Comparison of ENCODE assay signal across 8 cellular contexts in the genomic region with DNA sequence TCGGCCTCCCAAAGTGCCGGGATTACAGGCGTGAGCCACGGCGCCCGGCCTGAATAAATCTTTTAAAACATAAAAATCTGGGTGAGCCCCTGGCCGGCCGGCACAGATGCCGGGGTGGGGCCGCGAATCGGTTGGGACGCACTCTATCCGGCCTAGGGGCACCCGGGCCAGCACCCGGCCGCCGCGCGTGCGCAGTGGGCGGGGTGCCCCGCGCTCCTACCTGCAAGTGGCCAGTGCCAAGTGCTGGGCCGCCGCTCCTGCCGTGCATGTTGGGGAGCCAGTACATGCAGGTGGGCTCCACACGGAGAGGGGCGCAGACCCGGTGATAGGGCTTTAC. TPM values are rescaled to one million over a fixed set of nuclear protein-coding genes. Genes with fewer than 3 reads are reported as not detected.
A peak's percentile ranks its signal among the peaks of the same experiment; 100 is the strongest.
DNase-seq lines count a peak whose midpoint lies in the region; ATAC-seq and TF ChIP-seq lines count a peak whose summit lies in the region.
"Not testable (repeated sequence)": the region's sequence is repeated elsewhere in the genome, so short reads cannot be mapped to it uniquely, and the experiment has no call there.

No MANE protein-coding gene starts in this region.

- H3K4me3 ChIP-seq in Panc1 (ENCODE audit: low read depth in 2 of 2, low read length in 2 of 2) (peak overlapping the region; percentile 50 to 55), epithelial cell of esophagus (ENCODE audit: low read length) (peak overlapping the region; percentile 56), vagina (peak overlapping the region; percentile 67 to 81)
- H3K4me3 ChIP-seq in mesendoderm (ENCODE audit: low read length): not testable (repeated sequence)

- in situ Hi-C loops in Panc1 (cut with HindIII; ENCODE audit: low pct_unique_long_range_greater_than_20kb, low sequenced_read_pairs): not testable (repeated sequence)

- H3K4me1 Mint-ChIP-seq in activated T-cell treated with anti-CD3 and anti-CD28 coated beads, Interleukin-2, amount 50 U/mL, for 72 hours (ENCODE audit: low read depth): not testable (repeated sequence)

- not testable (repeated sequence) for TF ChIP-seq CTCF in Panc1 (IDR thresholded peaks at IDR 0.05); epithelial cell of esophagus (IDR thresholded peaks at IDR 0.05; ENCODE audit: insufficient read depth, low read depth, low read length, missing control alignments); vagina (IDR thresholded peaks at IDR 0.05)

- H3K4me2 ChIP-seq in mesendoderm (ENCODE audit: low read length): not testable (repeated sequence)

- H2BK5ac ChIP-seq in mesendoderm (ENCODE audit: low read length): not testable (repeated sequence)

- not testable (repeated sequence) for H3K36me3 Mint-ChIP-seq in activated T-cell treated with anti-CD3 and anti-CD28 coated beads, Interleukin-2, amount 50 U/mL, for 72 hours (ENCODE audit: insufficient read depth in 2 of 2)

- intact Hi-C loops in Panc1 (cut with micrococcal nuclease; ENCODE audit: unreplicated experiment); vagina (cut with DNase I): not testable (repeated sequence)

- peak overlapping the region; percentile 60 for H3K9ac ChIP-seq in mesendoderm (ENCODE audit: low read length)

- H4K8ac ChIP-seq in mesendoderm (ENCODE audit: low read depth, low read length): not testable (repeated sequence)

- H2BK15ac ChIP-seq in mesendoderm (replicated peaks; ENCODE audit: low read depth): not testable (repeated sequence)

- H3K79me2 ChIP-seq in mesendoderm (ENCODE audit: control insufficient read depth, insufficient read depth, low read length): not testable (repeated sequence)

- TF ChIP-seq POLR2A in vagina (IDR thresholded peaks at IDR 0.05): not testable (repeated sequence)

- H3K23ac ChIP-seq in mesendoderm (ENCODE audit: low read length): not testable (repeated sequence)

- not testable (repeated sequence) for H3K79me1 ChIP-seq in mesendoderm (ENCODE audit: low read length)

- peak overlapping the region; percentile 86 for H3K4me3 Mint-ChIP-seq in activated T-cell treated with anti-CD3 and anti-CD28 coated beads, Interleukin-2, amount 50 U/mL, for 72 hours

- not testable (repeated sequence) for H3K4ac ChIP-seq in mesendoderm (ENCODE audit: low read depth, low read length)

- DNase-seq in Panc1 (ENCODE audit: low read depth, low spot score); epithelial cell of esophagus (ENCODE audit: low read depth); mesendoderm; vagina (ENCODE audit: extremely low spot score in 2 of 2): not testable (repeated sequence)
- DNase-seq in activated T-cell treated with anti-CD3 and anti-CD28 coated beads, Interleukin-2, amount 50 U/mL, for 72 hours: peak; percentile 77 to 85
- peak; percentile 40 to 56 for DNase-seq in stimulated activated CD4-positive, alpha-beta T cell treated with anti-CD3 and anti-CD28 coated beads, Interleukin-15, amount 100 ng/mL, for 48 hours (ENCODE audit: low read depth in 2 of 2)

- ATAC-seq in GM19324 (IDR thresholded peaks at IDR 0.05; ENCODE audit: low FRiP score, unreplicated experiment) (peak; percentile 92), HG02970 (IDR thresholded peaks at IDR 0.05; ENCODE audit: low FRiP score, unreplicated experiment) (peak; percentile 87), Panc1 (peak; percentile 95)
- peak; percentile 83 to 88 for ATAC-seq in activated T-cell treated with anti-CD3 and anti-CD28 coated beads, Interleukin-2, amount 50 U/mL, for 72 hours (replicated peaks in 1 of 2)

- not testable (repeated sequence) for H3K4me1 ChIP-seq in Panc1 (ENCODE audit: control insufficient read depth, insufficient read depth, low read length); mesendoderm (ENCODE audit: control insufficient read depth, low read depth, low read length); vagina

- no CpG with 5 or more reads among the region's 30 CpGs for WGBS in mesendoderm (ENCODE audit: extremely low coverage, insufficient coverage, low lambda C conversion rate)

- POLR2A ChIA-PET in Panc1 (lab: Charles Lee): not testable (repeated sequence)

- H3K56ac ChIP-seq in mesendoderm (ENCODE audit: low read length): peak overlapping the region; percentile 73

- H3K27ac ChIP-seq in Panc1 (ENCODE audit: low read length) (peak overlapping the region; percentile 68), mesendoderm (ENCODE audit: low read depth, low read length) (peak overlapping the region; percentile 73), vagina (peak overlapping the region; percentile 89)

- CTCF ChIA-PET in Panc1 (lab: Charles Lee): not testable (repeated sequence)

- not testable (repeated sequence) for H3K18ac ChIP-seq in mesendoderm (ENCODE audit: low read length)

- H4K5ac ChIP-seq in mesendoderm (ENCODE audit: low read length): not testable (repeated sequence)

- not testable (repeated sequence) for H3K36me3 ChIP-seq in Panc1 (ENCODE audit: control insufficient read depth, insufficient read depth, low read length); mesendoderm (ENCODE audit: control insufficient read depth, insufficient read depth, low read length); vagina

- not testable (repeated sequence) for H3K9me3 ChIP-seq in Panc1 (ENCODE audit: control insufficient read depth, insufficient read depth, low read depth, low read length); vagina

- TSS peak; percentile 98 for BruUV-seq in Panc1 (replicated peaks; lab: Mats Ljungman, UMichigan)

- peak overlapping the region; percentile 91 for H3K27ac Mint-ChIP-seq in activated T-cell treated with anti-CD3 and anti-CD28 coated beads, Interleukin-2, amount 50 U/mL, for 72 hours

- not testable (repeated sequence) for H2BK120ac ChIP-seq in mesendoderm (ENCODE audit: low read depth, low read length)

- H3K9me3 Mint-ChIP-seq in activated T-cell treated with anti-CD3 and anti-CD28 coated beads, Interleukin-2, amount 50 U/mL, for 72 hours: not testable (repeated sequence)

- not testable (repeated sequence) for H2AK5ac ChIP-seq in mesendoderm (ENCODE audit: low read length)

- not testable (repeated sequence) for H3K27me3 Mint-ChIP-seq in activated T-cell treated with anti-CD3 and anti-CD28 coated beads, Interleukin-2, amount 50 U/mL, for 72 hours (ENCODE audit: low read depth)

- H3K27me3 ChIP-seq in Panc1 (ENCODE audit: control insufficient read depth, insufficient read depth, low read length); mesendoderm (ENCODE audit: insufficient read depth, low read length, poor library complexity); vagina: not testable (repeated sequence)

RNA-seq across cellular contexts. Expression of gene SPDYE8, which starts 24.2 kb away (rescaled TPM):
- total RNA-seq in Panc1 (2021; ENCODE audit: unreplicated experiment) (not detected), vagina (not detected)
- 0.10 TPM for polyA plus RNA-seq in Panc1 (2012; ENCODE audit: insufficient read length)
- not detected for total RNA-seq in activated T-cell treated with anti-CD3 and anti-CD28 coated beads, Interleukin-2, amount 50 U/mL, for 72 hours
- polyA plus RNA-seq in mesendoderm (2013, experiment 1 of 2): not detected
- polyA plus RNA-seq in mesendoderm (2013, experiment 2 of 2): not detected

RNA-seq across cellular contexts. Expression of gene TRIM74, which starts 36.1 kb away (rescaled TPM):
- total RNA-seq in Panc1 (2021; ENCODE audit: unreplicated experiment) (0.46 TPM), vagina (not detected)
- 2.4 TPM for polyA plus RNA-seq in Panc1 (2012; ENCODE audit: insufficient read length)
- 1 to 10 TPM; 1.8 TPM for total RNA-seq in activated T-cell treated with anti-CD3 and anti-CD28 coated beads, Interleukin-2, amount 50 U/mL, for 72 hours
- polyA plus RNA-seq in mesendoderm (2013, experiment 1 of 2): not detected
- polyA plus RNA-seq in mesendoderm (2013, experiment 2 of 2): 0.04 TPM

RNA-seq across cellular contexts. Expression of gene SPDYE11, which starts 52.4 kb away (rescaled TPM):
- total RNA-seq in Panc1 (2021; ENCODE audit: unreplicated experiment) (not detected), vagina (not detected)
- polyA plus RNA-seq in Panc1 (2012; ENCODE audit: insufficient read length): 0.10 TPM
- not detected for total RNA-seq in activated T-cell treated with anti-CD3 and anti-CD28 coated beads, Interleukin-2, amount 50 U/mL, for 72 hours
- not detected for polyA plus RNA-seq in mesendoderm (2013, experiment 1 of 2)
- not detected for polyA plus RNA-seq in mesendoderm (2013, experiment 2 of 2)
